In the genomic region with DNA sequence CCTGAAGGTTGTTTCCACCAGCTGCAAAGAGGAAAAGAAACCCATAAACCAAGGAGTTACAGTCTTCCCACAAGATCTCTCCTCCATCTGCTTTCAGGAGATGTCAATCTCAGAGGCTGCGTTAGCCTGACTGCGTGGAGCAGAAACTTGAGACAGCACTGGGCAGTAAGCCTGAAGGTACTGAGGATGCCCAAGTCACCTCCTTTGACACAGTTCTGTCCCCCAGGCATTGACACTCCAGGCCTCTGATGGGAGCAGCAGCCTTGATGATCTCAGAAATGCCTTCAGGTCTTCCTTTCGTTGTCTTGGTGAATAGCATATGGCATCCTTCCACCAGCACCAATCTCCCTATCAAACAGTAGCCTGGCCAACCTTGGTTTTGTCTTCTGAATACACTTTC, we compare ENCODE assay signal across 29 cellular contexts.
DNase-seq lines count a peak whose midpoint lies in the region; ATAC-seq, FAIRE-seq and TF ChIP-seq lines count a peak whose summit lies in the region.
"Had no signal": no experiment of that assay in that cellular context is flagged by ENCODE, and none has a peak within 500 bp of the region (broad histone marks: within the 10 kb centered on the region; RNA-seq: fewer than 3 reads in every experiment).

No MANE protein-coding gene starts in this region.

- DNase-seq in activated T-cell treated with anti-CD3 and anti-CD28 coated beads, Interleukin-2, amount 50 U/mL, for 24 hours = no peak
- DNase-seq in activated T-cell treated with anti-CD3 and anti-CD28 coated beads, Interleukin-2, amount 50 U/mL, for 4 hours = no peak
- DNase-seq in GM12892 (ENCODE audit: insufficient read length) (no peak), psoas muscle (no peak), trophoblast cell (no peak)
- DNase-seq in stimulated activated naive CD4-positive, alpha-beta T cell (lab: John Stamatoyannopoulos, UW) = no peak
- DNase-seq in stimulated activated naive CD4-positive, alpha-beta T cell treated with Interleukin-2 at 50 U/mL for 16 hours (lab: John Stamatoyannopoulos, UW) = no peak
- DNase-seq: activated CD4-positive, alpha-beta T cell treated with anti-CD3 and anti-CD28 coated beads, Interleukin-2, amount 10 ng/mL, durations not matched to agents 7 days and 5 days; activated gamma-delta T cell; hippocampal formation; KBM-7; lower lobe of right lung; midbrain; naive B cell; NCI-H1092 treated with DMSO at 0.1 percent for 48 hours; NCI-H1930; NCI-H2171 treated with DMSO at 0.1 percent for 48 hours; NCI-H510A; RPMI8226; SJCRH30; stimulated activated CD4-positive, alpha-beta T cell treated with anti-CD3 and anti-CD28 coated beads, Interleukin-15, amount 100 ng/mL, for 24 hours; SW 1271; T1000; testis had no signal

- H3K27ac ChIP-seq in psoas muscle = peak overlapping the region; percentile 11
- no peak overlapping the region for H3K27ac ChIP-seq in trophoblast cell (ENCODE audit: low read depth, low read length)
- H3K27ac ChIP-seq: A549, breast epithelium, epithelial cell of prostate, lower lobe of right lung, SJCRH30, testis had no signal

- H3K27me3 ChIP-seq in psoas muscle (ENCODE audit: insufficient read depth in 3 of 3, low read length in 2 of 3) (no peaks in the 10 kb centered on the region), trophoblast cell (ENCODE audit: insufficient read depth, low read length) (no peaks in the 10 kb centered on the region)
- H3K27me3 ChIP-seq: breast epithelium, SJCRH30, testis had no signal

- no peak overlapping the region for H4K12ac ChIP-seq in trophoblast cell (ENCODE audit: low read depth, low read length)

- H2BK5ac ChIP-seq in trophoblast cell (ENCODE audit: low read depth, low read length, poor library complexity) = no peak overlapping the region

- H3K9me3 ChIP-seq in psoas muscle (no peaks in the 10 kb centered on the region), trophoblast cell (ENCODE audit: insufficient read depth, low read depth, low read length) (no peaks in the 10 kb centered on the region)
- H3K9me3 ChIP-seq: A549, breast epithelium, lower lobe of right lung, SJCRH30, testis had no signal

- TF ChIP-seq CTCF in brain (conservative IDR thresholded peaks at IDR 0.05) = no peak
- TF ChIP-seq CTCF in psoas muscle (IDR thresholded peaks at IDR 0.05) = no peak

- no peak overlapping the region for H3K4me2 ChIP-seq in trophoblast cell (ENCODE audit: low read length)
- H3K4me2 ChIP-seq: A549 had no signal

- no peak overlapping the region for H4K91ac ChIP-seq in trophoblast cell (ENCODE audit: low read depth, low read length)

- no peak for FAIRE-seq in GM12892 (lab: Jason Lieb, UNC)
- FAIRE-seq: A549 had no signal

- H3K14ac ChIP-seq in trophoblast cell (ENCODE audit: low read length) = no peak overlapping the region

- no peak overlapping the region for H3K18ac ChIP-seq in trophoblast cell (ENCODE audit: low read length)

- no peaks in the 10 kb centered on the region for H3K79me2 ChIP-seq in trophoblast cell (ENCODE audit: control insufficient read depth, insufficient read depth, low read length, poor library complexity)

- H2BK12ac ChIP-seq in trophoblast cell (ENCODE audit: low read length) = no peak overlapping the region

- peak; percentile 28; the same call in 1 of the 2 replicates for TF ChIP-seq POLR2A in GM12892 (IDR thresholded peaks at IDR 0.05; ENCODE audit: low read depth, low read length)

- no peak overlapping the region for H3K23ac ChIP-seq in trophoblast cell (ENCODE audit: low read length)

- no peak overlapping the region for H3K4me3 ChIP-seq in psoas muscle
- H3K4me3 ChIP-seq in trophoblast cell (ENCODE audit: low read depth, low read length) = no peak overlapping the region
- H3K4me3 ChIP-seq: A549, breast epithelium, lower lobe of right lung, SJCRH30, testis had no signal

- H3K4me1 ChIP-seq in psoas muscle (peaks cover 66% of the 10 kb centered on the region), trophoblast cell (ENCODE audit: control insufficient read depth in 1 of 2, insufficient read depth in 2 of 2, low read length in 2 of 2) (no peaks in the 10 kb centered on the region)
- H3K4me1 ChIP-seq: breast epithelium, testis had no signal

- H2BK120ac ChIP-seq in trophoblast cell (ENCODE audit: insufficient read depth, low read length, poor library complexity) = no peak overlapping the region

- ATAC-seq in activated T-cell treated with anti-CD3 and anti-CD28 coated beads, Interleukin-2, amount 50 U/mL, for 4 hours = no peak
- peak; percentile 58 to 86 (median 79) for ATAC-seq in psoas muscle
- ATAC-seq: A549, lower lobe of right lung had no signal

- H3K36me3 ChIP-seq in psoas muscle (ENCODE audit: insufficient read depth in 1 of 2, low read depth in 1 of 2) (peaks cover under 1 to 4% of the 10 kb centered on the region in 2 donors), trophoblast cell (ENCODE audit: control insufficient read depth in 1 of 2, insufficient read depth in 2 of 2, low read length in 2 of 2) (no peaks in the 10 kb centered on the region)
- H3K36me3 ChIP-seq: breast epithelium had no signal

- H3K36me3 Mint-ChIP-seq in activated T-cell treated with anti-CD3 and anti-CD28 coated beads, Interleukin-2, amount 50 U/mL, for 24 hours (ENCODE audit: low read depth) = peaks cover 93% of the 10 kb centered on the region
- H3K36me3 Mint-ChIP-seq in activated T-cell treated with anti-CD3 and anti-CD28 coated beads, Interleukin-2, amount 50 U/mL, for 4 hours (ENCODE audit: insufficient read depth) = peaks cover 52% of the 10 kb centered on the region
- H3K36me3 Mint-ChIP-seq in brain = peaks cover 30% of the 10 kb centered on the region

- H3K4me1 Mint-ChIP-seq in activated T-cell treated with anti-CD3 and anti-CD28 coated beads, Interleukin-2, amount 50 U/mL, for 24 hours (ENCODE audit: low read depth) = peaks cover 56% of the 10 kb centered on the region
- H3K4me1 Mint-ChIP-seq in activated T-cell treated with anti-CD3 and anti-CD28 coated beads, Interleukin-2, amount 50 U/mL, for 4 hours (ENCODE audit: low read depth) = peaks cover 15% of the 10 kb centered on the region
- peaks cover 48% of the 10 kb centered on the region for H3K4me1 Mint-ChIP-seq in brain

- no peak overlapping the region for H3K4me3 Mint-ChIP-seq in activated T-cell treated with anti-CD3 and anti-CD28 coated beads, Interleukin-2, amount 50 U/mL, for 24 hours
- no peak overlapping the region for H3K4me3 Mint-ChIP-seq in activated T-cell treated with anti-CD3 and anti-CD28 coated beads, Interleukin-2, amount 50 U/mL, for 4 hours
- H3K4me3 Mint-ChIP-seq in brain = no peak overlapping the region
- H3K4me3 Mint-ChIP-seq: activated CD4-positive, alpha-beta T cell treated with anti-CD3 and anti-CD28 coated beads, Interleukin-2, amount 10 ng/mL, durations not matched to agents 7 days and 5 days; naive B cell; stimulated activated naive CD8-positive, alpha-beta T cell treated with anti-CD3 and anti-CD28 coated beads, Interleukin-15, Interleukin-2, amounts not matched to agents 100 ng/mL and 50 ng/mL, for 24 hours had no signal

- no peak overlapping the region for H2AK5ac ChIP-seq in trophoblast cell (ENCODE audit: low read length)

- H3K4ac ChIP-seq in trophoblast cell (ENCODE audit: low read depth, low read length) = no peak overlapping the region

- intact Hi-C loops in psoas muscle (cut with DNase I) = no loop called here

- H3K27ac Mint-ChIP-seq in activated T-cell treated with anti-CD3 and anti-CD28 coated beads, Interleukin-2, amount 50 U/mL, for 24 hours = peak overlapping the region; percentile 51
- peak overlapping the region in 4 of 5 experiments; percentile 3 to 48 (median 21) for H3K27ac Mint-ChIP-seq in brain
- H3K27ac Mint-ChIP-seq: activated CD4-positive, alpha-beta T cell treated with anti-CD3 and anti-CD28 coated beads, Interleukin-2, amount 10 ng/mL, durations not matched to agents 7 days and 5 days had no signal

- H3K27me3 Mint-ChIP-seq in activated T-cell treated with anti-CD3 and anti-CD28 coated beads, Interleukin-2, amount 50 U/mL, for 24 hours = no peaks in the 10 kb centered on the region
- H3K27me3 Mint-ChIP-seq in activated T-cell treated with anti-CD3 and anti-CD28 coated beads, Interleukin-2, amount 50 U/mL, for 4 hours (ENCODE audit: low read depth) = no peaks in the 10 kb centered on the region
- no peaks in the 10 kb centered on the region for H3K27me3 Mint-ChIP-seq in brain
- H3K27me3 Mint-ChIP-seq: activated CD4-positive, alpha-beta T cell treated with anti-CD3 and anti-CD28 coated beads, Interleukin-2, amount 10 ng/mL, durations not matched to agents 7 days and 5 days; naive B cell; stimulated activated naive CD8-positive, alpha-beta T cell treated with anti-CD3 and anti-CD28 coated beads, Interleukin-15, Interleukin-2, amounts not matched to agents 100 ng/mL and 50 ng/mL, for 24 hours had no signal

- no peaks in the 10 kb centered on the region for H3K79me1 ChIP-seq in trophoblast cell (ENCODE audit: low read length)

- no peak overlapping the region for H4K8ac ChIP-seq in trophoblast cell (ENCODE audit: low read depth, low read length)

- no peak overlapping the region for H2AFZ ChIP-seq in trophoblast cell (ENCODE audit: insufficient read depth, low read length, poor library complexity)

- no peak overlapping the region for H3K9ac ChIP-seq in trophoblast cell (ENCODE audit: low read length)

- 29 to 50% (median 34%) methylated on average over 3 of the region's 3 CpGs for WGBS in psoas muscle, 3 donors
- WGBS in trophoblast cell (ENCODE audit: extremely low coverage, insufficient coverage, insufficient read length) = no CpG with 5 or more reads among the region's 3 CpGs

- H3K9me3 Mint-ChIP-seq in activated T-cell treated with anti-CD3 and anti-CD28 coated beads, Interleukin-2, amount 50 U/mL, for 24 hours = no peaks in the 10 kb centered on the region
- no peaks in the 10 kb centered on the region for H3K9me3 Mint-ChIP-seq in activated T-cell treated with anti-CD3 and anti-CD28 coated beads, Interleukin-2, amount 50 U/mL, for 4 hours
- H3K9me3 Mint-ChIP-seq in brain = no peaks in the 10 kb centered on the region
- H3K9me3 Mint-ChIP-seq: activated CD4-positive, alpha-beta T cell treated with anti-CD3 and anti-CD28 coated beads, Interleukin-2, amount 10 ng/mL, durations not matched to agents 7 days and 5 days; naive B cell; stimulated activated naive CD8-positive, alpha-beta T cell treated with anti-CD3 and anti-CD28 coated beads, Interleukin-15, Interleukin-2, amounts not matched to agents 100 ng/mL and 50 ng/mL, for 24 hours had no signal

Comparison
In these comparisons a context has a peak if more than half of its experiments do, and no peak if none do; other contexts are left out.
1. ATAC-seq: peak in psoas muscle (4 of 4); none in activated T-cell treated with anti-CD3 and anti-CD28 coated beads, Interleukin-2, amount 50 U/mL, for 4 hours (0 of 2).